ENCODE assay signal across 3 cellular contexts in the genomic region with DNA sequence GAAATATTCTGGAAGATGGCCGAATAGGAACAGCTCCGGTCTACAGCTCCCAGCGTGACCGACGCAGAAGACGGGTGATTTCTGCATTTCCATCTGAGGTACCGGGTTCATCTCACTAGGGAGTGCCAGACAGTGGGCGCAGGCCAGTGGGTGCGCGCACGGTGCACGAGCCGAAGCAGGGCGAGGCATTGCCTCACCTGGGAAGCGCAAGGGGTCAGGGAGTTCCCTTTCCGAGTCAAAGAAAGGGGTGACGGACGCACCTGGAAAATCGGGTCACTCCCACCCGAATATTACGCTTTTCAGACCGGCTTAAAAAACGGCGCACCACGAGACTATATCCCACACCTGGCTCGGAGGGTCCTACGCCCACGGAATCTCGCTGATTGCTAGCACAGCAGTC. TPM values are rescaled to one million over a fixed set of nuclear protein-coding genes. Genes with fewer than 3 reads are reported as not detected.
"Had no signal": no experiment of that assay in that cellular context is flagged by ENCODE, and none has a peak within 500 bp of the region (broad histone marks: within the 10 kb centered on the region; RNA-seq: fewer than 3 reads in every experiment).

No MANE protein-coding gene starts in this region.

RNA-seq across cellular contexts. Expression of a gene that starts 36.0 kb away (rescaled TPM):
- total RNA-seq: activated B cell treated with CpG ODN at 0.5 μM for 24 hours; activated CD8-positive, alpha-beta T cell treated with anti-CD3 and anti-CD28 coated beads for 36 hours; activated T-helper 17 cell treated with anti-CD3 and anti-CD28 coated beads, Interleukin-2, amount 50 U/mL, for 72 hours had no signal
